Comparison of ENCODE assay signal across 8 cellular contexts in the genomic region with DNA sequence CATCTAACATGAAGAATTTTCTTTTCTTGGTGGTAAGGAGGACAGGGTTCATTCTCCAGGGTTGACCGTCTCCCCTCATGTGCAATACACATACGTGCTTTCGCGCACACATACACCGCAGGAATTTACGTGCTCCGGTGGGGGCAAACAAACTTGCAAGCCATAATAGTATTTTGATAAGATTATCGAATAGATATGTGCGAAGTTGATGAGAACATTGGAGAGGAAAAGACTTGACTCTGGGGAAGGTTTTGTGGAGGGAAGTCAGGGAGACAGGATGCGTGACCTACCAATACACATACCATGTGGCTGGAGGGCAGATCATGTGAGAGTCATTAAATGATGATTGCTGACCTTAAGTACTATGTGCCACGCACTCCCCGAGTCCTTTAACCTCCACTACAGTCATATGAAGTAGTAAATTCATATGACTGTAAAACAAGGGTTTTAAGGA. TPM values are rescaled to one million over a fixed set of nuclear protein-coding genes. Genes with fewer than 3 reads are reported as not detected.
A peak's percentile ranks its signal among the peaks of the same experiment; 100 is the strongest.
DNase-seq lines count a peak whose midpoint lies in the region; ATAC-seq and TF ChIP-seq lines count a peak whose summit lies in the region.

No MANE protein-coding gene starts in this region.

- intact Hi-C loops in dorsolateral prefrontal cortex (cut with DNase I), result no loop called here
- intact Hi-C loops in natural killer cell (cut with micrococcal nuclease), result no loop called here

- H3K27me3 ChIP-seq in dorsolateral prefrontal cortex, result no peaks in the 10 kb centered on the region

- peak; percentile 34 for DNase-seq in stimulated activated CD4-positive, alpha-beta T cell treated with anti-CD3 and anti-CD28 coated beads, Interleukin-15, amount 100 ng/mL, for 24 hours
- no peak for DNase-seq in stimulated activated CD4-positive, alpha-beta T cell treated with anti-CD3 and anti-CD28 coated beads, Interleukin-12 subunit alpha, Interleukin-12 subunit beta, amount 100 ng/mL, for 4 hours
- peak; percentile 18 for DNase-seq in OCI-M2 (lab: John Stamatoyannopoulos, UW; ENCODE audit: unreplicated experiment)
- DNase-seq in dorsolateral prefrontal cortex, result no peak
- DNase-seq in natural killer cell, result no peak
- DNase-seq in ureter (ENCODE audit: low spot score), result no peak

- H3K27ac ChIP-seq in dorsolateral prefrontal cortex, result peak overlapping the region in 2 of 59 donors; percentile 81 to 85

- H3K27ac Mint-ChIP-seq in natural killer cell, result peak overlapping the region; percentile 88 to 98

- TF ChIP-seq CTCF in dorsolateral prefrontal cortex (IDR thresholded peaks at IDR 0.05 in 54 of 56, conservative IDR thresholded peaks at IDR 0.05 in 2 of 56; ENCODE audit: low read depth in 1 of 56, partially characterized antibody in 56 of 56) (no peak), natural killer cell (IDR thresholded peaks at IDR 0.05) (no peak)

- H3K4me3 ChIP-seq in dorsolateral prefrontal cortex, result peak overlapping the region; percentile 55 to 94 (median 81)

- H3K4me3 Mint-ChIP-seq in natural killer cell, result peak overlapping the region; percentile 100

- no peak for ATAC-seq in natural killer cell
- ATAC-seq in GM21360 (IDR thresholded peaks at IDR 0.05; ENCODE audit: unreplicated experiment), result no peak
- ATAC-seq in HG02571 (IDR thresholded peaks at IDR 0.05; ENCODE audit: unreplicated experiment), result no peak

- peaks cover 25 to 36% of the 10 kb centered on the region in 2 donors for H3K4me1 Mint-ChIP-seq in natural killer cell

- no peaks in the 10 kb centered on the region for H3K9me3 Mint-ChIP-seq in natural killer cell

- peaks cover 0 to 4% of the 10 kb centered on the region in 2 donors for H3K27me3 Mint-ChIP-seq in natural killer cell (ENCODE audit: low read depth in 2 of 2)

- no peaks in the 10 kb centered on the region for H3K36me3 Mint-ChIP-seq in natural killer cell

RNA-seq across cellular contexts. Expression of gene RAD51B, which starts 0.9 kb away (rescaled TPM):
- 10 to 100 TPM in 107 of 120 experiments, 1 to 10 TPM in 13; 5.8 to 36.9 (median 15.3) TPM for total RNA-seq in dorsolateral prefrontal cortex
- total RNA-seq in natural killer cell, result 10 to 100 TPM; 28.1 to 37.6 (median 28.6) TPM
- 36.6 TPM for total RNA-seq in ureter

RNA-seq across cellular contexts. Expression of gene ZFYVE26, which starts 4.1 kb away (rescaled TPM):
- total RNA-seq in dorsolateral prefrontal cortex, result 10 to 100 TPM; 17.7 to 41.8 (median 28.0) TPM
- total RNA-seq in natural killer cell, result 10 to 100 TPM; 31.0 to 45.9 (median 35.5) TPM
- total RNA-seq in ureter, result 33.7 TPM

Comparison
In these comparisons a context has a peak if more than half of its experiments do, and no peak if none do; other contexts are left out.
1. DNase-seq: peak in stimulated activated CD4-positive, alpha-beta T cell treated with anti-CD3 and anti-CD28 coated beads, Interleukin-15, amount 100 ng/mL, for 24 hours (single experiment) and OCI-M2 (single experiment); none in stimulated activated CD4-positive, alpha-beta T cell treated with anti-CD3 and anti-CD28 coated beads, Interleukin-12 subunit alpha, Interleukin-12 subunit beta, amount 100 ng/mL, for 4 hours (single experiment), dorsolateral prefrontal cortex (0 of 10), natural killer cell (single experiment) and ureter (single experiment).